Comparison of ENCODE assay signal across 20 cellular contexts in genomic region chr5:159231167-159231566, GRCh38. TPM values are rescaled to one million over a fixed set of nuclear protein-coding genes. Genes with fewer than 3 reads are reported as not detected.
A peak's percentile ranks its signal among the peaks of the same experiment; 100 is the strongest.
DNase-seq lines count a peak whose midpoint lies in the region; ATAC-seq, FAIRE-seq and TF ChIP-seq lines count a peak whose summit lies in the region.
"Had no signal": no experiment of that assay in that cellular context is flagged by ENCODE, and none has a peak within 500 bp of the region (broad histone marks: within the 10 kb centered on the region; RNA-seq: fewer than 3 reads in every experiment).

No MANE protein-coding gene starts in this region.

- H2AFZ ChIP-seq in mammary epithelial cell (ENCODE audit: low read depth, low read length): peak overlapping the region; percentile 78
- H2AFZ ChIP-seq: GM23338 had no signal

- FAIRE-seq in A549 (lab: Jason Lieb, UNC) (no peak), RCC 7860 (lab: Jason Lieb, UNC) (no peak)
- FAIRE-seq: G401.6, GM12891, GM18507 had no signal

- dilution Hi-C loops in mammary epithelial cell (cut with HindIII; ENCODE audit: low sequenced_read_pairs): no loop called here

- no peak overlapping the region for H3K9ac ChIP-seq in mammary epithelial cell (ENCODE audit: insufficient read depth, low read length)
- H3K9ac ChIP-seq: KMS-11 had no signal

- CTCF ChIA-PET in A549 (lab: Yijun Ruan, JAX): interaction anchor here (0.9 kb wide), 1 partner anchor 27 kb away, joined by 3 read pairs; no protein-coding TSS in a partner anchor
- CTCF ChIA-PET in mammary epithelial cell (lab: Charles Lee; ENCODE audit: low non-redundant PET): no interaction called here

- H3K27me3 ChIP-seq in mammary epithelial cell (ENCODE audit: insufficient read depth, low read length): no peaks in the 10 kb centered on the region

- no TSS peak for BruUV-seq in mammary epithelial cell (replicated peaks; lab: Mats Ljungman, UMichigan)

- intact Hi-C loops in mammary epithelial cell (cut with micrococcal nuclease): no loop called here
- intact Hi-C loops in activated CD4-positive, alpha-beta T cell treated with anti-CD3 and anti-CD28 coated beads, Interleukin-2, amount 10 ng/mL, durations not matched to agents 24 days and 14 days (cut with micrococcal nuclease): no loop called here

- H3K79me2 ChIP-seq in mammary epithelial cell (ENCODE audit: insufficient read depth, low read length): no peaks in the 10 kb centered on the region

- no peak overlapping the region for H3K4me3 Mint-ChIP-seq in activated CD4-positive, alpha-beta T cell treated with anti-CD3 and anti-CD28 coated beads, Interleukin-2, amount 10 ng/mL, durations not matched to agents 24 days and 14 days
- H3K4me3 Mint-ChIP-seq: GM23338 had no signal

- H3K4me1 Mint-ChIP-seq in activated CD4-positive, alpha-beta T cell treated with anti-CD3 and anti-CD28 coated beads, Interleukin-2, amount 10 ng/mL, durations not matched to agents 24 days and 14 days: no peaks in the 10 kb centered on the region

- no peak overlapping the region for H3K27ac Mint-ChIP-seq in activated CD4-positive, alpha-beta T cell treated with anti-CD3 and anti-CD28 coated beads, Interleukin-2, amount 10 ng/mL, durations not matched to agents 24 days and 14 days
- H3K27ac Mint-ChIP-seq: GM23338 had no signal

- TF ChIP-seq EP300 in A549 (IDR thresholded peaks at IDR 0.05): no peak

- ATAC-seq in A549: no peak
- ATAC-seq: GM23338, HCT116 had no signal

- H3K4me2 ChIP-seq in A549 (peak overlapping the region; percentile 1; the same call in 1 of the 3 replicates), mammary epithelial cell (ENCODE audit: insufficient read depth, low read depth, low read length) (peak overlapping the region; percentile 21)
- H3K4me2 ChIP-seq: GM23338, KMS-11 had no signal

- H3K4me1 ChIP-seq in A549 (peaks cover 27% of the 10 kb centered on the region), mammary epithelial cell (ENCODE audit: insufficient read depth, low read length) (peaks cover 36% of the 10 kb centered on the region)

- H3K36me3 Mint-ChIP-seq in activated CD4-positive, alpha-beta T cell treated with anti-CD3 and anti-CD28 coated beads, Interleukin-2, amount 10 ng/mL, durations not matched to agents 24 days and 14 days (ENCODE audit: low read depth): peaks cover 2% of the 10 kb centered on the region

- no peak overlapping the region for H3K4me3 ChIP-seq in A549
- no peak overlapping the region for H3K4me3 ChIP-seq in mammary epithelial cell (replicated peaks in 1 of 3; ENCODE audit: insufficient read depth in 1 of 3, low read depth in 2 of 3, low read length in 3 of 3)
- H3K4me3 ChIP-seq in fibroblast of pulmonary artery (replicated peaks; ENCODE audit: low read depth, low read length): no peak overlapping the region
- H3K4me3 ChIP-seq: GM23338 had no signal

- peaks cover 7% of the 10 kb centered on the region for H3K27me3 Mint-ChIP-seq in activated CD4-positive, alpha-beta T cell treated with anti-CD3 and anti-CD28 coated beads, Interleukin-2, amount 10 ng/mL, durations not matched to agents 24 days and 14 days

- H4K20me1 ChIP-seq in mammary epithelial cell (ENCODE audit: insufficient read depth, low read length): no peaks in the 10 kb centered on the region

- H3K27ac ChIP-seq in A549 (peak overlapping the region in 1 of 2 experiments; percentile 44; a peak in 3 of 6 replicates), mammary epithelial cell (ENCODE audit: insufficient read depth, low read depth, low read length) (peak overlapping the region; percentile 36)
- H3K27ac ChIP-seq: KMS-11 had no signal

- no peak for DNase-seq in A549 (ENCODE audit: low read depth in 1 of 2, low spot score in 1 of 2)
- peak; percentile 52 for DNase-seq in NCI-H226
- no peak for DNase-seq in mammary epithelial cell
- DNase-seq in fibroblast of pulmonary artery (ENCODE audit: low read depth): peak; percentile 80
- DNase-seq in middle frontal gyrus (ENCODE audit: extremely low spot score, low spot score): no peak
- no peak for DNase-seq in activated CD4-positive, alpha-beta T cell treated with anti-CD3 and anti-CD28 coated beads, Interleukin-2, amount 10 ng/mL, durations not matched to agents 24 days and 14 days
- no peak for DNase-seq in activated CD4-positive, alpha-beta T cell treated with anti-CD3 and anti-CD28 coated beads for 4 hours
- no peak for DNase-seq in RCC 7860 (ENCODE audit: low spot score)
- DNase-seq: C1 segment of cervical spinal cord, DND-41, NCI-H1105 treated with DMSO at 0.1 percent for 48 hours, NCI-H187, NCI-H510A treated with DMSO at 0.1 percent for 48 hours, SIG-M5 had no signal

- H3K9me3 Mint-ChIP-seq in activated CD4-positive, alpha-beta T cell treated with anti-CD3 and anti-CD28 coated beads, Interleukin-2, amount 10 ng/mL, durations not matched to agents 24 days and 14 days: no peaks in the 10 kb centered on the region
- H3K9me3 Mint-ChIP-seq: GM23338 had no signal

- 89% methylated on average over 2 of the region's 2 CpGs for WGBS in A549 (ENCODE audit: missing lambda C conversion rate)
- whole genome bisulfite sequencing in mammary epithelial cell (ENCODE audit: low coverage, missing lambda C conversion rate): 100% methylated on average over 2 of the region's 2 CpGs

- TF ChIP-seq CTCF in A549 (IDR thresholded peaks at IDR 0.05) (no peak), mammary epithelial cell (conservative IDR thresholded peaks at IDR 0.05 in 1 of 2, IDR thresholded peaks at IDR 0.05 in 1 of 2; ENCODE audit: extremely low read depth in 1 of 2, insufficient read depth in 1 of 2, low read depth in 1 of 2, low read length in 2 of 2) (no peak), fibroblast of pulmonary artery (IDR thresholded peaks at IDR 0.05; ENCODE audit: low read length, missing control alignments) (no peak)

- POLR2A ChIA-PET in A549 (lab: Yijun Ruan, JAX): no interaction called here

- no peak for TF ChIP-seq POLR2A in A549 (IDR thresholded peaks at IDR 0.05; ENCODE audit: low read length)

- no peaks in the 10 kb centered on the region for H3K36me3 ChIP-seq in mammary epithelial cell (ENCODE audit: insufficient read depth, low read length)

- H3K9me3 ChIP-seq in A549: 0 out of 3 replicates have a peak, but pooled peaks cover 3% of the 10 kb centered on the region
- no peaks in the 10 kb centered on the region for H3K9me3 ChIP-seq in mammary epithelial cell (replicated peaks; ENCODE audit: insufficient read depth, low read length)

- in situ Hi-C loops in mammary epithelial cell (cut with MboI; ENCODE audit: low sequenced_read_pairs in 2 of 2): no loop called here

- no peak for TF ChIP-seq RAD21 in A549 (conservative IDR thresholded peaks at IDR 0.05 in 1 of 2, IDR thresholded peaks at IDR 0.05 in 1 of 2)

TF ChIP-seq in A549, 52 proteins besides CTCF, POLR2A, EP300 and RAD21:
- TF ChIP-seq BHLHE40 (IDR thresholded peaks at IDR 0.05; ENCODE audit: low read depth, low read length): no peak
- TF ChIP-seq KDM1A (IDR thresholded peaks at IDR 0.05; ENCODE audit: low read depth): no peak
- TF ChIP-seq NR3C1 (IDR thresholded peaks at IDR 0.05): no peak
- TF ChIP-seq ZNF302 (CRISPR knock-in tag; IDR thresholded peaks at IDR 0.05): no peak
- TF ChIP-seq PHF8 (IDR thresholded peaks at IDR 0.05; ENCODE audit: borderline replicate concordance, low read depth): no peak
- TF ChIP-seq FOSB (CRISPR knock-in tag; IDR thresholded peaks at IDR 0.05): no peak
- TF ChIP-seq TP53 (CRISPR knock-in tag; IDR thresholded peaks at IDR 0.05): no peak
- no peak for TF ChIP-seq JUN (IDR thresholded peaks at IDR 0.05)
- TF ChIP-seq EHF (CRISPR knock-in tag; IDR thresholded peaks at IDR 0.05): no peak
- TF ChIP-seq KDM5A (IDR thresholded peaks at IDR 0.05): no peak
- no peak for TF ChIP-seq MAFK (IDR thresholded peaks at IDR 0.05; ENCODE audit: partially characterized antibody)
- no peak for TF ChIP-seq RCOR1 (IDR thresholded peaks at IDR 0.05; ENCODE audit: low read depth, low read length)
- TF ChIP-seq SREBF2 (IDR thresholded peaks at IDR 0.05): no peak

RNA-seq across cellular contexts. Expression of gene RNF145, which starts 21.8 kb away (rescaled TPM):
- polyA plus RNA-seq in A549 (2011; rRNA removed) (122 and 147 TPM in 2 replicates), A549 (2017; fragmentation: RNase III; extraction: RNeasy Plus Mini Kit Qiagen cat#74134 plus additional on column Dnase treatment) (120 to 146 TPM (median 137 TPM) in 3 replicates), mammary epithelial cell (84.8 TPM)
- 38.4 and 45.0 TPM in 2 replicates for polyA plus RNA-seq in A549 (2012; cell fraction: cytosol; rRNA removed)
- 20.9 and 43.9 TPM in 2 replicates for polyA plus RNA-seq in A549 (2012; cell fraction: nucleus; rRNA removed)
- 82.2 and 83.3 TPM in 2 replicates for polyA minus RNA-seq in A549 (2011; rRNA and poly(A)+ RNA removed)
- 10 to 100 TPM; 63.2 to 78.9 TPM for total RNA-seq in mammary epithelial cell
- polyA minus RNA-seq in mammary epithelial cell: 152 TPM
- total RNA-seq in activated CD4-positive, alpha-beta T cell treated with anti-CD3 and anti-CD28 coated beads, Interleukin-2, amount 10 ng/mL, durations not matched to agents 24 days and 14 days: 141 and 149 TPM in 2 replicates

RNA-seq across cellular contexts. Expression of gene UBLCP1, which starts 31.9 kb away (rescaled TPM):
- polyA plus RNA-seq in A549 (2011; rRNA removed): 46.7 and 64.8 TPM in 2 replicates
- 10.9 and 11.2 TPM in 2 replicates for polyA plus RNA-seq in A549 (2012; cell fraction: cytosol; rRNA removed)
- 2.2 and 5.1 TPM in 2 replicates for polyA plus RNA-seq in A549 (2012; cell fraction: nucleus; rRNA removed)
- polyA plus RNA-seq in A549 (2017; fragmentation: RNase III; extraction: RNeasy Plus Mini Kit Qiagen cat#74134 plus additional on column Dnase treatment): 36.5 to 39.6 TPM (median 38.5 TPM) in 3 replicates
- 5.8 and 5.9 TPM in 2 replicates for polyA minus RNA-seq in A549 (2011; rRNA and poly(A)+ RNA removed)
- total RNA-seq in mammary epithelial cell: 10 to 100 TPM; 30.2 to 36.5 TPM
- 15.4 TPM for polyA plus RNA-seq in mammary epithelial cell
- 13.3 TPM for polyA minus RNA-seq in mammary epithelial cell
- total RNA-seq in activated CD4-positive, alpha-beta T cell treated with anti-CD3 and anti-CD28 coated beads, Interleukin-2, amount 10 ng/mL, durations not matched to agents 24 days and 14 days: 30.2 and 31.2 TPM in 2 replicates

Comparison
In these comparisons a context has a peak if more than half of its experiments do, and no peak if none do; other contexts are left out.
1. DNase-seq: peak in NCI-H226 (single experiment) and fibroblast of pulmonary artery (single experiment); none in A549 (0 of 2), mammary epithelial cell (single experiment), middle frontal gyrus (single experiment), activated CD4-positive, alpha-beta T cell treated with anti-CD3 and anti-CD28 coated beads, Interleukin-2, amount 10 ng/mL, durations not matched to agents 24 days and 14 days (single experiment), activated CD4-positive, alpha-beta T cell treated with anti-CD3 and anti-CD28 coated beads for 4 hours (0 of 2) and RCC 7860 (single experiment).